In genomic region chr1:53195913-53196484, GRCh38 we compare ENCODE assay signal across 8 cellular contexts. TPM values are rescaled to one million over a fixed set of nuclear protein-coding genes. Genes with fewer than 3 reads are reported as not detected.
DNase-seq lines count a peak whose midpoint lies in the region; ATAC-seq and TF ChIP-seq lines count a peak whose summit lies in the region.

No MANE protein-coding gene starts in this region.

- H2BK120ac ChIP-seq in mesenchymal stem cell (ENCODE audit: low read depth, low read length), result no peak overlapping the region

- no peaks in the 10 kb centered on the region for H3K27me3 Mint-ChIP-seq in activated CD4-positive, alpha-beta T cell treated with anti-CD3 and anti-CD28 coated beads for 36 hours
- H3K27me3 Mint-ChIP-seq in MCF 10A (ENCODE audit: insufficient read depth, unreplicated experiment), result no peaks in the 10 kb centered on the region

- H3K27ac ChIP-seq in HUES64 (ENCODE audit: low read depth, low read length) (no peak overlapping the region), mesenchymal stem cell (ENCODE audit: low read length, poor library complexity, severe bottlenecking) (no peak overlapping the region)

- H3K4me3 ChIP-seq in HUES64 (ENCODE audit: low read length), result peak overlapping the region; percentile 94
- H3K4me3 ChIP-seq in mesenchymal stem cell (ENCODE audit: insufficient read depth in 1 of 2, low read depth in 1 of 2, low read length in 2 of 2), result peak overlapping the region in 1 of 2 experiments; percentile 83

- H3K4me2 ChIP-seq in mesenchymal stem cell (ENCODE audit: low read length, poor library complexity, severe bottlenecking), result peak overlapping the region; percentile 58

- H3K9me3 ChIP-seq in HUES64 (ENCODE audit: insufficient read depth, low read depth, low read length) (no peaks in the 10 kb centered on the region), mesenchymal stem cell (ENCODE audit: control insufficient read depth, low read length) (no peaks in the 10 kb centered on the region)

- intact Hi-C loops in activated CD4-positive, alpha-beta T cell treated with anti-CD3 and anti-CD28 coated beads for 36 hours (cut with DNase I, micrococcal nuclease), result loop anchor here (1.0 to 10.0 kb wide), 17 partner anchors 24 to 1139 kb away; partner anchors contain the start of genes CZIB (in 2 of the 2), MAGOH (in 2 of the 2), BTF3L4 (in 1 of the 2) and CC2D1B (in 1 of the 2)
- intact Hi-C loops in MCF 10A (cut with micrococcal nuclease), result no loop called here

- H3K9me3 Mint-ChIP-seq in activated CD4-positive, alpha-beta T cell treated with anti-CD3 and anti-CD28 coated beads for 36 hours (ENCODE audit: low read depth), result no peaks in the 10 kb centered on the region
- no peaks in the 10 kb centered on the region for H3K9me3 Mint-ChIP-seq in MCF 10A (ENCODE audit: unreplicated experiment)

- CTCF ChIA-PET in activated CD4-positive, alpha-beta T cell treated with anti-CD3 and anti-CD28 coated beads for 36 hours (lab: Charles Lee), result interaction anchor here (0.5 to 2.7 kb wide), 5 partner anchors 10 to 198 kb away, joined by 3 to 17 read pairs (median 4); no protein-coding TSS in a partner anchor
- CTCF ChIA-PET in MCF 10A (lab: Yijun Ruan, JAX), result interaction anchor here (0.6 to 2.7 kb wide), 6 partner anchors 9 to 277 kb away, joined by 3 to 17 read pairs (median 6); no protein-coding TSS in a partner anchor

- no peak overlapping the region for H3K18ac ChIP-seq in mesenchymal stem cell (ENCODE audit: low read depth in 1 of 2, low read length in 2 of 2)

- ATAC-seq in activated CD4-positive, alpha-beta T cell treated with anti-CD3 and anti-CD28 coated beads for 36 hours, result peak; percentile 68

- no peak overlapping the region for H2AK5ac ChIP-seq in mesenchymal stem cell (ENCODE audit: low read length, severe bottlenecking)

- H3K27ac Mint-ChIP-seq in activated CD4-positive, alpha-beta T cell treated with anti-CD3 and anti-CD28 coated beads for 36 hours, result peak overlapping the region; percentile 90
- H3K27ac Mint-ChIP-seq in MCF 10A (ENCODE audit: low read depth, unreplicated experiment), result peak overlapping the region; percentile 98

- POLR2A ChIA-PET in activated CD4-positive, alpha-beta T cell treated with anti-CD3 and anti-CD28 coated beads for 36 hours (lab: Charles Lee), result no interaction called here
- POLR2A ChIA-PET in MCF 10A (lab: Yijun Ruan, JAX), result interaction anchor here (0.6 to 4.3 kb wide), 12 partner anchors 11 to 1349 kb away, joined by 3 to 49 read pairs (median 4); partner anchors contain the start of gene CZIB

- H3K4ac ChIP-seq in mesenchymal stem cell (ENCODE audit: low read depth in 1 of 2, low read length in 2 of 2), result no peak overlapping the region

- peaks cover 12% of the 10 kb centered on the region for H3K36me3 Mint-ChIP-seq in activated CD4-positive, alpha-beta T cell treated with anti-CD3 and anti-CD28 coated beads for 36 hours (ENCODE audit: low read depth)
- H3K36me3 Mint-ChIP-seq in MCF 10A (ENCODE audit: insufficient read depth, unreplicated experiment), result peaks cover 2% of the 10 kb centered on the region

- no peak overlapping the region for H3K14ac ChIP-seq in mesenchymal stem cell (ENCODE audit: low read length in 2 of 2)

- H3K9ac ChIP-seq in HUES64 (ENCODE audit: low read depth, low read length) (peak overlapping the region; percentile 62), mesenchymal stem cell (ENCODE audit: low read length) (peak overlapping the region; percentile 97)

- H2BK5ac ChIP-seq in mesenchymal stem cell (ENCODE audit: low read depth, low read length, poor library complexity, severe bottlenecking), result no peak overlapping the region

- no peak overlapping the region for H2BK12ac ChIP-seq in mesenchymal stem cell (ENCODE audit: low read length in 2 of 2)

- no peak overlapping the region for H4K91ac ChIP-seq in mesenchymal stem cell (ENCODE audit: low read length)

- peak; percentile 30 for DNase-seq in activated CD4-positive, alpha-beta T cell treated with anti-CD3 and anti-CD28 coated beads for 36 hours
- DNase-seq in activated CD4-positive, alpha-beta T cell treated with anti-CD3 and anti-CD28 coated beads, Interleukin-2, amount 50 U/mL, for 4 hours, result no peak
- no peak for DNase-seq in MCF 10A (ENCODE audit: unreplicated experiment)
- no peak for DNase-seq in mesenchymal stem cell
- no peak for DNase-seq in MV-4-11 (lab: John Stamatoyannopoulos, UW)
- no peak for DNase-seq in HPDE6-E6E7 (ENCODE audit: extremely low spot score)
- DNase-seq in amniotic stem cell (lab: John Stamatoyannopoulos, UW), result no peak

- peaks cover 6% of the 10 kb centered on the region; the same call in 1 of the 2 replicates for H3K36me3 ChIP-seq in HUES64 (ENCODE audit: insufficient read depth, low read length)
- peaks cover 0 to 6% of the 10 kb centered on the region in 2 experiments for H3K36me3 ChIP-seq in mesenchymal stem cell (ENCODE audit: control insufficient read depth in 1 of 2, insufficient read depth in 2 of 2, low read depth in 1 of 2, low read length in 2 of 2)

- no peak for TF ChIP-seq CTCF in MCF 10A (IDR thresholded peaks at IDR 0.05; ENCODE audit: unreplicated experiment)

- H3K27me3 ChIP-seq in HUES64 (ENCODE audit: insufficient read depth, low read length) (peaks cover 12% of the 10 kb centered on the region), mesenchymal stem cell (ENCODE audit: control insufficient read depth in 1 of 2, insufficient read depth in 1 of 2, low read length in 2 of 2) (no peaks in the 10 kb centered on the region)

- H2BK15ac ChIP-seq in mesenchymal stem cell (ENCODE audit: low read depth, poor library complexity, severe bottlenecking), result no peak overlapping the region

- peak overlapping the region; percentile 57 for H4K8ac ChIP-seq in mesenchymal stem cell (ENCODE audit: low read length)

- peak overlapping the region; percentile 98 for H3K4me3 Mint-ChIP-seq in activated CD4-positive, alpha-beta T cell treated with anti-CD3 and anti-CD28 coated beads for 36 hours
- H3K4me3 Mint-ChIP-seq in MCF 10A (ENCODE audit: unreplicated experiment), result peak overlapping the region; percentile 94

- peaks cover 10% of the 10 kb centered on the region for H3K4me1 ChIP-seq in HUES64 (ENCODE audit: insufficient read depth, low read length)
- H3K4me1 ChIP-seq in mesenchymal stem cell (ENCODE audit: control insufficient read depth, insufficient read depth, low read depth, low read length), result peaks cover 5% of the 10 kb centered on the region

- H3K4me1 Mint-ChIP-seq in activated CD4-positive, alpha-beta T cell treated with anti-CD3 and anti-CD28 coated beads for 36 hours, result peaks cover 25% of the 10 kb centered on the region
- peaks cover 20% of the 10 kb centered on the region for H3K4me1 Mint-ChIP-seq in MCF 10A (ENCODE audit: insufficient read depth, unreplicated experiment)

- peaks cover 18% of the 10 kb centered on the region for H3K79me1 ChIP-seq in mesenchymal stem cell (replicated peaks; ENCODE audit: low read length, poor library complexity, severe bottlenecking)

- H3K23ac ChIP-seq in mesenchymal stem cell (ENCODE audit: low read length in 2 of 2), result no peak overlapping the region

- no TSS peak for BruUV-seq in MCF 10A (replicated peaks; lab: Mats Ljungman, UMichigan)

- H2AFZ ChIP-seq in mesenchymal stem cell (ENCODE audit: low read depth, low read length), result no peak overlapping the region

- WGBS in HUES64, result 66% methylated on average over 11 of the region's 11 CpGs
- WGBS in mesenchymal stem cell, result 85% methylated on average over 8 of the region's 11 CpGs

RNA-seq across cellular contexts. Expression of gene CPT2, which starts 0.6 kb away (rescaled TPM):
- 10 to 100 TPM; 20.7 to 23.7 TPM for total RNA-seq in activated CD4-positive, alpha-beta T cell treated with anti-CD3 and anti-CD28 coated beads for 36 hours
- 21.3 TPM for polyA plus RNA-seq in HUES64 (2013, experiment 1 of 2)
- 24.3 TPM for polyA plus RNA-seq in HUES64 (2013, experiment 2 of 2)
- 17.3 and 19.6 TPM in 2 replicates for total RNA-seq in MCF 10A (2022)
- polyA plus RNA-seq in mesenchymal stem cell (2013, experiment 1 of 2), result 14.1 TPM
- 13.6 TPM for polyA plus RNA-seq in mesenchymal stem cell (2013, experiment 2 of 2)

RNA-seq across cellular contexts. Expression of gene CZIB, which starts 24.4 kb away (rescaled TPM):
- 10 to 100 TPM; 45.4 to 48.7 TPM for total RNA-seq in activated CD4-positive, alpha-beta T cell treated with anti-CD3 and anti-CD28 coated beads for 36 hours
- 44.3 TPM for polyA plus RNA-seq in HUES64 (2013, experiment 1 of 2)
- polyA plus RNA-seq in HUES64 (2013, experiment 2 of 2), result 47.2 TPM
- total RNA-seq in MCF 10A (2022), result 37.2 and 45.0 TPM in 2 replicates
- 48.5 TPM for polyA plus RNA-seq in mesenchymal stem cell (2013, experiment 1 of 2)
- polyA plus RNA-seq in mesenchymal stem cell (2013, experiment 2 of 2), result 51.0 TPM

RNA-seq across cellular contexts. Expression of gene MAGOH, which starts 42.3 kb away (rescaled TPM):
- 10 to 100 TPM; 73.7 to 92.3 TPM for total RNA-seq in activated CD4-positive, alpha-beta T cell treated with anti-CD3 and anti-CD28 coated beads for 36 hours
- polyA plus RNA-seq in HUES64 (2013, experiment 1 of 2), result 93.2 TPM
- polyA plus RNA-seq in HUES64 (2013, experiment 2 of 2), result 101 TPM
- total RNA-seq in MCF 10A (2022), result 68.2 and 70.3 TPM in 2 replicates
- 53.3 TPM for polyA plus RNA-seq in mesenchymal stem cell (2013, experiment 1 of 2)
- polyA plus RNA-seq in mesenchymal stem cell (2013, experiment 2 of 2), result 54.6 TPM

RNA-seq across cellular contexts. Expression of gene SLC1A7, which starts 53.6 kb away (rescaled TPM):
- total RNA-seq in activated CD4-positive, alpha-beta T cell treated with anti-CD3 and anti-CD28 coated beads for 36 hours, result not detected
- not detected for polyA plus RNA-seq in HUES64 (2013, experiment 1 of 2)
- polyA plus RNA-seq in HUES64 (2013, experiment 2 of 2), result not detected
- not detected in 2 replicates for total RNA-seq in MCF 10A (2022)
- polyA plus RNA-seq in mesenchymal stem cell (2013, experiment 1 of 2), result 2.3 TPM
- 2.2 TPM for polyA plus RNA-seq in mesenchymal stem cell (2013, experiment 2 of 2)
